18 cellular contexts compared by ENCODE assay signal in genomic region chr14:92675421-92675820, GRCh38.
DNase-seq lines count a peak whose midpoint lies in the region; ATAC-seq, FAIRE-seq and TF ChIP-seq lines count a peak whose summit lies in the region.
"Had no signal": no experiment of that assay in that cellular context is flagged by ENCODE, and none has a peak within 500 bp of the region (broad histone marks: within the 10 kb centered on the region; RNA-seq: fewer than 3 reads in every experiment).

No MANE protein-coding gene starts in this region.

- FAIRE-seq in GM18507 (lab: Jason Lieb, UNC) = peak; percentile 83
- FAIRE-seq: A204.1, astrocyte, K562 had no signal

- H3K4me1 Mint-ChIP-seq in activated CD4-positive, alpha-beta T cell treated with anti-CD3 and anti-CD28 coated beads, Interleukin-2, amount 10 ng/mL, durations not matched to agents 7 days and 5 days = peaks cover 51% of the 10 kb centered on the region
- H3K4me1 Mint-ChIP-seq in activated naive CD8-positive, alpha-beta T cell treated with anti-CD3 and anti-CD28 coated beads, Interleukin-2, amount 50 U/mL, for 24 hours = peaks cover 92% of the 10 kb centered on the region

- peaks cover 0 to 4% (median 0%) of the 10 kb centered on the region in 8 donors for H3K9me3 ChIP-seq in spleen
- H3K9me3 ChIP-seq: tibial nerve had no signal

- peak overlapping the region in 1 of 8 donors; percentile 29 for H3K4me3 ChIP-seq in spleen
- H3K4me3 ChIP-seq: coronary artery, K562, neural progenitor cell, tibial nerve had no signal

- peak overlapping the region; percentile 21 for H3K27ac Mint-ChIP-seq in activated CD4-positive, alpha-beta T cell treated with anti-CD3 and anti-CD28 coated beads, Interleukin-2, amount 10 ng/mL, durations not matched to agents 7 days and 5 days
- peak overlapping the region; percentile 87 for H3K27ac Mint-ChIP-seq in activated naive CD8-positive, alpha-beta T cell treated with anti-CD3 and anti-CD28 coated beads, Interleukin-2, amount 50 U/mL, for 24 hours
- H3K27ac Mint-ChIP-seq: HFFc6, neural progenitor cell had no signal

- H3K36me3 Mint-ChIP-seq in activated CD4-positive, alpha-beta T cell treated with anti-CD3 and anti-CD28 coated beads, Interleukin-2, amount 10 ng/mL, durations not matched to agents 7 days and 5 days (ENCODE audit: low read depth) = peaks cover 84% of the 10 kb centered on the region
- peaks cover 75% of the 10 kb centered on the region for H3K36me3 Mint-ChIP-seq in activated naive CD8-positive, alpha-beta T cell treated with anti-CD3 and anti-CD28 coated beads, Interleukin-2, amount 50 U/mL, for 24 hours (ENCODE audit: low read depth)

- intact Hi-C loops in spleen (cut with DNase I; ENCODE audit: low total_unique reads) = no loop called here

- 55 to 69% (median 66%) methylated on average over 4 to 6 of the region's 6 CpGs for WGBS in spleen, 5 donors

- H3K36me3 ChIP-seq in spleen = peaks cover 0 to 98% (median 39%) of the 10 kb centered on the region in 6 donors
- H3K36me3 ChIP-seq: neural progenitor cell had no signal

- no peaks in the 10 kb centered on the region for H3K27me3 ChIP-seq in spleen (replicated peaks in 1 of 7)
- H3K27me3 ChIP-seq: neural progenitor cell, tibial nerve had no signal

- H3K27me3 Mint-ChIP-seq in activated CD4-positive, alpha-beta T cell treated with anti-CD3 and anti-CD28 coated beads, Interleukin-2, amount 10 ng/mL, durations not matched to agents 7 days and 5 days = no peaks in the 10 kb centered on the region
- H3K27me3 Mint-ChIP-seq in activated naive CD8-positive, alpha-beta T cell treated with anti-CD3 and anti-CD28 coated beads, Interleukin-2, amount 50 U/mL, for 24 hours = peaks cover 3% of the 10 kb centered on the region

- no peak for TF ChIP-seq CTCF in spleen (IDR thresholded peaks at IDR 0.05 in 8 of 11, conservative IDR thresholded peaks at IDR 0.05 in 3 of 11)

- H3K4me3 Mint-ChIP-seq in activated CD4-positive, alpha-beta T cell treated with anti-CD3 and anti-CD28 coated beads, Interleukin-2, amount 10 ng/mL, durations not matched to agents 7 days and 5 days = no peak overlapping the region
- peak overlapping the region; percentile 56 for H3K4me3 Mint-ChIP-seq in activated naive CD8-positive, alpha-beta T cell treated with anti-CD3 and anti-CD28 coated beads, Interleukin-2, amount 50 U/mL, for 24 hours
- H3K4me3 Mint-ChIP-seq: HFFc6, neural progenitor cell had no signal

- peaks cover 12 to 90% (median 49%) of the 10 kb centered on the region in 6 donors for H3K4me1 ChIP-seq in spleen
- H3K4me1 ChIP-seq: neural progenitor cell had no signal

- no peak for TF ChIP-seq POLR2A in spleen (IDR thresholded peaks at IDR 0.05)

- no peaks in the 10 kb centered on the region for H3K9me3 Mint-ChIP-seq in activated CD4-positive, alpha-beta T cell treated with anti-CD3 and anti-CD28 coated beads, Interleukin-2, amount 10 ng/mL, durations not matched to agents 7 days and 5 days
- peaks cover 4% of the 10 kb centered on the region for H3K9me3 Mint-ChIP-seq in activated naive CD8-positive, alpha-beta T cell treated with anti-CD3 and anti-CD28 coated beads, Interleukin-2, amount 50 U/mL, for 24 hours
- H3K9me3 Mint-ChIP-seq: HFFc6, neural progenitor cell had no signal

- CTCF ChIA-PET in activated CD4-positive, alpha-beta T cell treated with anti-CD3 and anti-CD28 coated beads, Interleukin-2, amount 10 ng/mL, durations not matched to agents 7 days and 5 days (lab: Charles Lee) = no interaction called here

- POLR2A ChIA-PET in activated CD4-positive, alpha-beta T cell treated with anti-CD3 and anti-CD28 coated beads, Interleukin-2, amount 10 ng/mL, durations not matched to agents 7 days and 5 days (lab: Charles Lee) = no interaction called here

- no peak for ATAC-seq in activated naive CD8-positive, alpha-beta T cell treated with anti-CD3 and anti-CD28 coated beads, Interleukin-2, amount 50 U/mL, for 24 hours
- no peak for ATAC-seq in HG03378 (IDR thresholded peaks at IDR 0.05; ENCODE audit: unreplicated experiment)
- ATAC-seq: K562 had no signal

- peak overlapping the region in 7 of 8 donors; percentile 22 to 86 (median 71) for H3K27ac ChIP-seq in spleen
- H3K27ac ChIP-seq: neural progenitor cell, tibial nerve had no signal

- no peak for DNase-seq in activated CD4-positive, alpha-beta T cell treated with anti-CD3 and anti-CD28 coated beads, Interleukin-2, amount 10 ng/mL, durations not matched to agents 7 days and 5 days
- DNase-seq in activated CD4-positive, alpha-beta T cell treated with anti-CD3 and anti-CD28 coated beads for 1 hour = no peak
- DNase-seq in GM18507 (ENCODE audit: extremely low spot score, insufficient read length, low read depth) (no peak), spleen (peak; percentile 66), DMS 273 treated with DMSO at 0.1 percent for 48 hours (lab: John Stamatoyannopoulos, UW) (no peak), NCI-H2171 treated with DMSO at 0.1 percent for 48 hours (lab: John Stamatoyannopoulos, UW) (no peak)
- no peak for DNase-seq in activated naive CD8-positive, alpha-beta T cell treated with anti-CD3 and anti-CD28 coated beads, Interleukin-2, amount 50 U/mL, for 24 hours
- DNase-seq: activated CD4-positive, CD25-positive, alpha-beta regulatory T cell treated with anti-CD3 and anti-CD28 coated beads, Interleukin-2, amount 50 U/mL, for 72 hours; HFFc6; NCI-H1092 treated with DMSO at 0.1 percent for 48 hours; NK-92 treated with Interleukin-12 subunit alpha and Interleukin-12 subunit beta, amount 100 ng/mL, for 24 hours had no signal
